ENCODE assay signal across 8 cellular contexts in genomic region chr4:140861359-140862181, GRCh38.
A peak's percentile ranks its signal among the peaks of the same experiment; 100 is the strongest.
DNase-seq lines count a peak whose midpoint lies in the region; ATAC-seq and TF ChIP-seq lines count a peak whose summit lies in the region.

No MANE protein-coding gene starts in this region.

- H3K36me3 Mint-ChIP-seq in activated CD8-positive, alpha-beta T cell treated with anti-CD3 and anti-CD28 coated beads, Interleukin-2, amount 10 ng/mL, durations not matched to agents 7 days and 5 days (ENCODE audit: low read depth) = no peaks in the 10 kb centered on the region

- no peaks in the 10 kb centered on the region for H3K79me2 ChIP-seq in neural cell (replicated peaks; ENCODE audit: insufficient read depth, low read length)

- TF ChIP-seq EP300 in neural cell (conservative IDR thresholded peaks at IDR 0.05; ENCODE audit: poor library complexity, severe bottlenecking) = no peak

- H3K4me3 ChIP-seq in fibroblast of pulmonary artery (replicated peaks; ENCODE audit: low read depth, low read length) (no peak overlapping the region), neural cell (ENCODE audit: low read length) (no peak overlapping the region), vagina (no peak overlapping the region)

- CTCF ChIA-PET in activated CD8-positive, alpha-beta T cell treated with anti-CD3 and anti-CD28 coated beads, Interleukin-2, amount 10 ng/mL, durations not matched to agents 7 days and 5 days (lab: Charles Lee) = interaction anchor here (1.1 to 2.0 kb wide), 4 partner anchors 22 to 1163 kb away, joined by 3 to 9 read pairs (median 4); partner anchors contain the start of gene RNF150

- no peaks in the 10 kb centered on the region for H3K4me1 Mint-ChIP-seq in activated CD8-positive, alpha-beta T cell treated with anti-CD3 and anti-CD28 coated beads, Interleukin-2, amount 10 ng/mL, durations not matched to agents 7 days and 5 days (ENCODE audit: low read depth)

- H3K27ac Mint-ChIP-seq in activated CD8-positive, alpha-beta T cell treated with anti-CD3 and anti-CD28 coated beads, Interleukin-2, amount 10 ng/mL, durations not matched to agents 7 days and 5 days = no peak overlapping the region

- H3K27me3 Mint-ChIP-seq in activated CD8-positive, alpha-beta T cell treated with anti-CD3 and anti-CD28 coated beads, Interleukin-2, amount 10 ng/mL, durations not matched to agents 7 days and 5 days (ENCODE audit: low read depth) = peaks cover 6% of the 10 kb centered on the region

- peak; percentile 76 for TF ChIP-seq CTCF in fibroblast of pulmonary artery (IDR thresholded peaks at IDR 0.05; ENCODE audit: low read length, missing control alignments)
- peak; percentile 93 for TF ChIP-seq CTCF in neural cell (IDR thresholded peaks at IDR 0.05; ENCODE audit: poor library complexity, severe bottlenecking)
- peak; percentile 53 to 87 (median 57) for TF ChIP-seq CTCF in vagina (IDR thresholded peaks at IDR 0.05)

- H3K36me3 ChIP-seq in neural cell (ENCODE audit: insufficient read depth, low read length) (no peaks in the 10 kb centered on the region), vagina (no peaks in the 10 kb centered on the region)

- H3K9me2 ChIP-seq in neural cell (ENCODE audit: insufficient read depth, low read length) = no peaks in the 10 kb centered on the region

- DNase-seq in AML-193 (lab: John Stamatoyannopoulos, UW) (peak; percentile 39 to 51), NCI-H526 treated with DMSO at 0.1 percent for 48 hours (lab: John Stamatoyannopoulos, UW) (peak; percentile 66), fibroblast of pulmonary artery (ENCODE audit: low read depth) (peak; percentile 93), vagina (ENCODE audit: extremely low spot score in 2 of 2) (no peak)
- DNase-seq in activated CD8-positive, alpha-beta T cell treated with anti-CD3 and anti-CD28 coated beads, Interleukin-2, amount 10 ng/mL, durations not matched to agents 7 days and 5 days = peak; percentile 71

- H3K4me3 Mint-ChIP-seq in activated CD8-positive, alpha-beta T cell treated with anti-CD3 and anti-CD28 coated beads, Interleukin-2, amount 10 ng/mL, durations not matched to agents 7 days and 5 days = no peak overlapping the region

- POLR2A ChIA-PET in activated CD8-positive, alpha-beta T cell treated with anti-CD3 and anti-CD28 coated beads, Interleukin-2, amount 10 ng/mL, durations not matched to agents 7 days and 5 days (lab: Charles Lee) = no interaction called here

- peaks cover 6% of the 10 kb centered on the region for H3K4me1 ChIP-seq in vagina

- no peaks in the 10 kb centered on the region for H3K9me3 Mint-ChIP-seq in activated CD8-positive, alpha-beta T cell treated with anti-CD3 and anti-CD28 coated beads, Interleukin-2, amount 10 ng/mL, durations not matched to agents 7 days and 5 days (ENCODE audit: insufficient read depth)

- peak; percentile 69 for ATAC-seq in GM18498 (IDR thresholded peaks at IDR 0.05; ENCODE audit: unreplicated experiment)
- peak; percentile 85 for ATAC-seq in HG03354 (IDR thresholded peaks at IDR 0.05; ENCODE audit: poor library complexity, severe bottlenecking, unreplicated experiment)
- ATAC-seq in activated CD8-positive, alpha-beta T cell treated with anti-CD3 and anti-CD28 coated beads, Interleukin-2, amount 10 ng/mL, durations not matched to agents 7 days and 5 days = peak; percentile 74

- no peaks in the 10 kb centered on the region for H3F3A ChIP-seq in neural cell (ENCODE audit: insufficient read depth, low read length, poor library complexity, severe bottlenecking)

- H3K4me2 ChIP-seq in neural cell (ENCODE audit: low read length) = no peak overlapping the region

- H3K9me3 ChIP-seq in neural cell (ENCODE audit: low read length) (no peaks in the 10 kb centered on the region), vagina (no peaks in the 10 kb centered on the region)

- no peak overlapping the region for H2AFZ ChIP-seq in neural cell (ENCODE audit: low read depth, low read length)

- no peak overlapping the region for H3K9ac ChIP-seq in neural cell (ENCODE audit: low read length)

- H3K27ac ChIP-seq in neural cell (ENCODE audit: low read length) = no peak overlapping the region
- H3K27ac ChIP-seq in vagina = no peak overlapping the region

- no peak for TF ChIP-seq POLR2A in vagina (IDR thresholded peaks at IDR 0.05)

- peaks cover 26% of the 10 kb centered on the region for H3K27me3 ChIP-seq in neural cell (ENCODE audit: insufficient read depth, low read depth, low read length)
- no peaks in the 10 kb centered on the region for H3K27me3 ChIP-seq in vagina

- intact Hi-C loops in vagina (cut with DNase I) = loop anchor here (1.0 kb wide), 1 partner anchor 273 kb away; no protein-coding TSS in a partner anchor

- H4K20me1 ChIP-seq in neural cell (ENCODE audit: insufficient read depth) = no peaks in the 10 kb centered on the region

- peak; percentile 96 for TF ChIP-seq RAD21 in neural cell (conservative IDR thresholded peaks at IDR 0.05)

TF ChIP-seq in neural cell, 6 proteins besides CTCF, POLR2A, EP300 and RAD21:
- TF ChIP-seq SMC3 (conservative IDR thresholded peaks at IDR 0.05; ENCODE audit: poor library complexity) (peak; percentile 98), EZH2 (IDR thresholded peaks at IDR 0.05; ENCODE audit: borderline replicate concordance, insufficient read depth, low read length, poor library complexity, severe bottlenecking) (no peak)
TF ChIP-seq in neural cell: peak in this region for 1.

Comparison
In these comparisons a context has a peak if more than half of its experiments do, and no peak if none do; other contexts are left out.
1. DNase-seq: peak in AML-193 (2 of 2), NCI-H526 treated with DMSO at 0.1 percent for 48 hours (single experiment), activated CD8-positive, alpha-beta T cell treated with anti-CD3 and anti-CD28 coated beads, Interleukin-2, amount 10 ng/mL, durations not matched to agents 7 days and 5 days (single experiment) and fibroblast of pulmonary artery (single experiment); none in vagina (0 of 2).
2. Peak in every context shown above with its lines, with median percentiles within 50 percentile points of each other: ATAC-seq and CTCF ChIP-seq.